In the genomic region with DNA sequence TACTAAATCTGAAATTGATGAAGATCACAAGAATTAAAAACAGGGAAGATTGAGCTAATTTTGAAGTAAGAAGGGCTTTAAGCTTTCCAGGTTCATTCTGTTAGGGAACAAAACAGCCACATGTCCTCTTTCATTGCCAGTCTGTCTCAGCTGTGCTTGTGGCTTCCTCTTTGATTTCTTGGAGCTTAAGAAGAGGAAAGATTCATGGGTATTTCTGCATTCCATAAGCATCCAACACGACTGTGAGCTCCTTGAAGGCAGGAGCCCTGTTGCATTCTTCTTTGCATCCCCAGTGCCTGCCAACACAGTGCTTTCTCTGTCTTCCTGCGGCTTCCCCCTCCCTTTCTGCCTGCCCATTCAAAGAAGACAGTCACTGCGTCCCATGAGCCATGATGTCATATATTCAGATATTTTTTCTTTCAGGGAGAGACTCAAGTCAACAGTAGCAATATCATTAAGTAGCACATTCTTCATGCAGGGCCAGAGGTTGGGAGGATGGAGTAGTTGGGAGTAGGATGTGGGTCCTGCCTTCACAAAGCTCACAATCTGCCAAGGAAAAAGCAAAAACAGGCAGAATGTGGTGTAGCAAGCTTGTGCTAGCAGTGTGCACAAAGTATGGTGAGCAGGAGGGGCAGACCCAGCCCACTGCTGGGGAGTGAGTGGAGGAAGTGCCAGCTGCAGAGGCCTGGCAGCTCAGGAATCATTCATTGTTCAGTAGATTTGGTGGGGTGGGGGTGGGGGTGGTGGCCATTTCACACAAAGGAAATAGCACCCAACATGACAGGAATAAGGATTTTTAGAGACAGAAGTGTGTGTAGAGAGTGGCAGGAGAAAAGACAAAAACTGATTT, we compare ENCODE assay signal across 11 cellular contexts.
DNase-seq lines count a peak whose midpoint lies in the region; ATAC-seq and TF ChIP-seq lines count a peak whose summit lies in the region.
"Had no signal": no experiment of that assay in that cellular context is flagged by ENCODE, and none has a peak within 500 bp of the region (broad histone marks: within the 10 kb centered on the region; RNA-seq: fewer than 3 reads in every experiment).

No MANE protein-coding gene starts in this region.

- H3K36me3 ChIP-seq in GM23338 (ENCODE audit: insufficient read depth) (no peaks in the 10 kb centered on the region), Loucy (ENCODE audit: insufficient read depth, low read length) (no peaks in the 10 kb centered on the region), ectodermal cell (ENCODE audit: control insufficient read depth, insufficient read depth, low read length) (no peaks in the 10 kb centered on the region)

- H3K4me1 Mint-ChIP-seq in GM23338 (peaks cover 50% of the 10 kb centered on the region), osteocyte (ENCODE audit: unreplicated experiment) (peaks cover 54% of the 10 kb centered on the region)

- WGBS in ectodermal cell, 2 experiments, result 88% methylated on average over 3 of the region's 3 CpGs

- H3F3A ChIP-seq in GM23338 (replicated peaks; ENCODE audit: low read depth) (no peaks in the 10 kb centered on the region), Loucy (ENCODE audit: low read depth) (no peaks in the 10 kb centered on the region)

- DNase-seq in GM23338 (ENCODE audit: low spot score) (no peak), osteocyte (ENCODE audit: extremely low spot score, unreplicated experiment) (no peak), activated gamma-delta T cell (lab: John Stamatoyannopoulos, UW) (no peak), occipital lobe (lab: John Stamatoyannopoulos, UW) (no peak), DMS79 (lab: John Stamatoyannopoulos, UW) (no peak)
- DNase-seq: activated CD4-positive, alpha-beta T cell treated with anti-CD3 and anti-CD28 coated beads, Interleukin-2, amount 10 ng/mL, durations not matched to agents 7 days and 5 days; activated naive CD4-positive, alpha-beta T cell had no signal

- no peaks in the 10 kb centered on the region for H3K27me3 ChIP-seq in GM23338 (ENCODE audit: insufficient read depth)
- no peaks in the 10 kb centered on the region for H3K27me3 ChIP-seq in Loucy (ENCODE audit: insufficient read depth, low read length, poor library complexity, severe bottlenecking)
- no peaks in the 10 kb centered on the region for H3K27me3 ChIP-seq in ectodermal cell (ENCODE audit: control insufficient read depth, insufficient read depth, low read length, poor library complexity, severe bottlenecking)

- peaks cover 2% of the 10 kb centered on the region; the same call in 1 of the 2 replicates for H4K20me1 ChIP-seq in GM23338 (replicated peaks; ENCODE audit: insufficient read depth)
- no peaks in the 10 kb centered on the region for H4K20me1 ChIP-seq in Loucy (ENCODE audit: insufficient read depth, low read length, poor library complexity, severe bottlenecking)

- no peak overlapping the region for H3K9ac ChIP-seq in Loucy (ENCODE audit: low read depth, low read length, poor library complexity, severe bottlenecking)

- H3K4me3 ChIP-seq in GM23338 (no peak overlapping the region), Loucy (ENCODE audit: low read length, poor library complexity, severe bottlenecking) (no peak overlapping the region), ectodermal cell (ENCODE audit: insufficient read depth, low read depth, low read length) (no peak overlapping the region)
- H3K4me3 ChIP-seq: lung, skin epidermis had no signal

- peak overlapping the region; percentile 52 for H3K27ac Mint-ChIP-seq in GM23338
- peak overlapping the region; percentile 77 for H3K27ac Mint-ChIP-seq in osteocyte (ENCODE audit: unreplicated experiment)
- H3K27ac Mint-ChIP-seq: activated CD4-positive, alpha-beta T cell treated with anti-CD3 and anti-CD28 coated beads, Interleukin-2, amount 10 ng/mL, durations not matched to agents 7 days and 5 days had no signal

- peaks cover 3% of the 10 kb centered on the region for H3K36me3 Mint-ChIP-seq in GM23338 (ENCODE audit: low read depth)
- peaks cover 2% of the 10 kb centered on the region for H3K36me3 Mint-ChIP-seq in osteocyte (ENCODE audit: unreplicated experiment)

- H2AFZ ChIP-seq in GM23338 (no peak overlapping the region), Loucy (ENCODE audit: low read length) (peak overlapping the region; percentile 15; the same call in 1 of the 2 replicates)

- H3K4me2 ChIP-seq in GM23338, result peak overlapping the region; percentile 58; the same call in 1 of the 2 replicates
- no peak overlapping the region for H3K4me2 ChIP-seq in Loucy (ENCODE audit: low read depth, low read length, poor library complexity, severe bottlenecking)

- peak overlapping the region; percentile 47; the same call in 1 of the 2 replicates for H3K27ac ChIP-seq in GM23338 (ENCODE audit: low read depth)
- peak overlapping the region; percentile 68 for H3K27ac ChIP-seq in ectodermal cell (ENCODE audit: insufficient read depth, low read depth, low read length, poor library complexity, severe bottlenecking)

- H3K79me2 ChIP-seq in GM23338 (replicated peaks; ENCODE audit: insufficient read depth), result peaks cover 97% of the 10 kb centered on the region
- H3K79me2 ChIP-seq in Loucy (ENCODE audit: insufficient read depth, low read length), result no peaks in the 10 kb centered on the region

- H3K27me3 Mint-ChIP-seq in GM23338 (ENCODE audit: insufficient read depth, low read depth, poor library complexity) (peaks cover 8% of the 10 kb centered on the region), osteocyte (ENCODE audit: unreplicated experiment) (no peaks in the 10 kb centered on the region)

- H3K9me3 Mint-ChIP-seq in GM23338 (no peaks in the 10 kb centered on the region), osteocyte (ENCODE audit: unreplicated experiment) (no peaks in the 10 kb centered on the region)

- TF ChIP-seq CTCF in GM23338 (conservative IDR thresholded peaks at IDR 0.05; ENCODE audit: low read depth in 2 of 2), result no peak
- no peak for TF ChIP-seq CTCF in Loucy (conservative IDR thresholded peaks at IDR 0.05; ENCODE audit: low read length)
- TF ChIP-seq CTCF in osteocyte (IDR thresholded peaks at IDR 0.05), result no peak

- H3K4me3 Mint-ChIP-seq in GM23338, result no peak overlapping the region
- H3K4me3 Mint-ChIP-seq in osteocyte (ENCODE audit: unreplicated experiment), result no peak overlapping the region
- H3K4me3 Mint-ChIP-seq: activated CD4-positive, alpha-beta T cell treated with anti-CD3 and anti-CD28 coated beads, Interleukin-2, amount 10 ng/mL, durations not matched to agents 7 days and 5 days had no signal

- H3K4me1 ChIP-seq in GM23338 (ENCODE audit: insufficient read depth) (peaks cover 50% of the 10 kb centered on the region), Loucy (ENCODE audit: insufficient read depth, low read length, poor library complexity, severe bottlenecking) (peaks cover 32% of the 10 kb centered on the region), ectodermal cell (ENCODE audit: control insufficient read depth, insufficient read depth, low read length) (peaks cover 51% of the 10 kb centered on the region)

- H3K9me3 ChIP-seq in Loucy (ENCODE audit: insufficient read depth, low read depth, low read length), result no peaks in the 10 kb centered on the region
- no peaks in the 10 kb centered on the region for H3K9me3 ChIP-seq in ectodermal cell (ENCODE audit: control insufficient read depth, low read length)

- H3K9me2 ChIP-seq in GM23338 (ENCODE audit: insufficient read depth) (no peaks in the 10 kb centered on the region), Loucy (replicated peaks; ENCODE audit: low read depth, low read length) (no peaks in the 10 kb centered on the region)

- ATAC-seq in GM23338, result no peak

TF ChIP-seq in GM23338, 12 proteins besides CTCF, POLR2A, EP300 and RAD21 (continues in another document):
- TF ChIP-seq ZNF114 (CRISPR knock-in tag; IDR thresholded peaks at IDR 0.05) (no peak), EZH2phosphoT487 (IDR thresholded peaks at IDR 0.05; ENCODE audit: unreplicated experiment) (no peak), STAT1 (IDR thresholded peaks at IDR 0.05; ENCODE audit: unreplicated experiment) (no peak), CREB1 (CRISPR knock-in tag; IDR thresholded peaks at IDR 0.05; ENCODE audit: low read depth) (no peak), NANOG (IDR thresholded peaks at IDR 0.05; ENCODE audit: borderline replicate concordance) (no peak), JUNB (IDR thresholded peaks at IDR 0.05; ENCODE audit: unreplicated experiment) (no peak), EZH2 (IDR thresholded peaks at IDR 0.05; ENCODE audit: low read depth, unreplicated experiment) (no peak), POLR2AphosphoS5 (IDR thresholded peaks at IDR 0.05; ENCODE audit: low read depth) (no peak)
- TF ChIP-seq, protein P1, sequence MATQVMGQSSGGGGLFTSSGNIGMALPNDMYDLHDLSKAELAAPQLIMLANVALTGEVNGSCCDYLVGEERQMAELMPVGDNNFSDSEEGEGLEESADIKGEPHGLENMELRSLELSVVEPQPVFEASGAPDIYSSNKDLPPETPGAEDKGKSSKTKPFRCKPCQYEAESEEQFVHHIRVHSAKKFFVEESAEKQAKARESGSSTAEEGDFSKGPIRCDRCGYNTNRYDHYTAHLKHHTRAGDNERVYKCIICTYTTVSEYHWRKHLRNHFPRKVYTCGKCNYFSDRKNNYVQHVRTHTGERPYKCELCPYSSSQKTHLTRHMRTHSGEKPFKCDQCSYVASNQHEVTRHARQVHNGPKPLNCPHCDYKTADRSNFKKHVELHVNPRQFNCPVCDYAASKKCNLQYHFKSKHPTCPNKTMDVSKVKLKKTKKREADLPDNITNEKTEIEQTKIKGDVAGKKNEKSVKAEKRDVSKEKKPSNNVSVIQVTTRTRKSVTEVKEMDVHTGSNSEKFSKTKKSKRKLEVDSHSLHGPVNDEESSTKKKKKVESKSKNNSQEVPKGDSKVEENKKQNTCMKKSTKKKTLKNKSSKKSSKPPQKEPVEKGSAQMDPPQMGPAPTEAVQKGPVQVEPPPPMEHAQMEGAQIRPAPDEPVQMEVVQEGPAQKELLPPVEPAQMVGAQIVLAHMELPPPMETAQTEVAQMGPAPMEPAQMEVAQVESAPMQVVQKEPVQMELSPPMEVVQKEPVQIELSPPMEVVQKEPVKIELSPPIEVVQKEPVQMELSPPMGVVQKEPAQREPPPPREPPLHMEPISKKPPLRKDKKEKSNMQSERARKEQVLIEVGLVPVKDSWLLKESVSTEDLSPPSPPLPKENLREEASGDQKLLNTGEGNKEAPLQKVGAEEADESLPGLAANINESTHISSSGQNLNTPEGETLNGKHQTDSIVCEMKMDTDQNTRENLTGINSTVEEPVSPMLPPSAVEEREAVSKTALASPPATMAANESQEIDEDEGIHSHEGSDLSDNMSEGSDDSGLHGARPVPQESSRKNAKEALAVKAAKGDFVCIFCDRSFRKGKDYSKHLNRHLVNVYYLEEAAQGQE (IDR thresholded peaks at IDR 0.05; ENCODE audit: unreplicated experiment), result no peak
